Comparison of ENCODE assay signal across 12 cellular contexts in genomic region chr17:67435122-67435521, GRCh38. TPM values are rescaled to one million over a fixed set of nuclear protein-coding genes. Genes with fewer than 3 reads are reported as not detected.
DNase-seq lines count a peak whose midpoint lies in the region; ATAC-seq and TF ChIP-seq lines count a peak whose summit lies in the region.
"Had no signal": no experiment of that assay in that cellular context is flagged by ENCODE, and none has a peak within 500 bp of the region (broad histone marks: within the 10 kb centered on the region; RNA-seq: fewer than 3 reads in every experiment).

No MANE protein-coding gene starts in this region.

- intact Hi-C loops in left ventricle myocardium superior (cut with micrococcal nuclease) (no loop called here), uterus (cut with DNase I; ENCODE audit: low total_unique reads) (no loop called here)

- peaks cover 2 to 10% of the 10 kb centered on the region in 2 donors for H3K36me3 Mint-ChIP-seq in activated T-cell treated with anti-CD3 and anti-CD28 coated beads, Interleukin-2, amount 50 U/mL, for 72 hours (ENCODE audit: insufficient read depth in 2 of 2)

- no peak overlapping the region for H3K27ac ChIP-seq in uterus

- peak overlapping the region; percentile 88 for H3K27ac Mint-ChIP-seq in activated T-cell treated with anti-CD3 and anti-CD28 coated beads, Interleukin-2, amount 50 U/mL, for 72 hours

- no peak for TF ChIP-seq POLR2A in uterus (IDR thresholded peaks at IDR 0.05)

- peak overlapping the region; percentile 76 to 80 for H3K4me3 Mint-ChIP-seq in activated T-cell treated with anti-CD3 and anti-CD28 coated beads, Interleukin-2, amount 50 U/mL, for 72 hours

- H3K4me1 Mint-ChIP-seq in activated T-cell treated with anti-CD3 and anti-CD28 coated beads, Interleukin-2, amount 50 U/mL, for 72 hours (ENCODE audit: low read depth) = peaks cover 99% of the 10 kb centered on the region

- DNase-seq in SIG-M5 (lab: John Stamatoyannopoulos, UW) (peak; percentile 61), left ventricle myocardium superior (no peak), uterus (no peak), omental fat pad (ENCODE audit: low spot score) (no peak)
- peak; percentile 64 to 65 for DNase-seq in activated T-cell treated with anti-CD3 and anti-CD28 coated beads, Interleukin-2, amount 50 U/mL, for 72 hours
- DNase-seq in stimulated activated naive CD8-positive, alpha-beta T cell treated with anti-CD3 and anti-CD28 coated beads, Interleukin-15, Interleukin-2, amounts not matched to agents 100 U/mL and 50 U/mL, for 24 hours = peak; percentile 49
- DNase-seq: foreskin fibroblast, NCI-H2171 treated with DMSO at 0.1 percent for 48 hours had no signal

- no peaks in the 10 kb centered on the region for H3K9me3 Mint-ChIP-seq in activated T-cell treated with anti-CD3 and anti-CD28 coated beads, Interleukin-2, amount 50 U/mL, for 72 hours

- no peak overlapping the region for H3K4me3 ChIP-seq in uterus
- H3K4me3 ChIP-seq: GM12878 had no signal

- no peaks in the 10 kb centered on the region for H3K9me3 ChIP-seq in uterus

- H3K27me3 ChIP-seq in uterus = no peaks in the 10 kb centered on the region

- H3K4me1 ChIP-seq in uterus = no peaks in the 10 kb centered on the region
- H3K4me1 ChIP-seq: parathyroid adenoma had no signal

- TF ChIP-seq CTCF in uterus (IDR thresholded peaks at IDR 0.05) (no peak), omental fat pad (IDR thresholded peaks at IDR 0.05) (no peak)

- peak; percentile 61 to 63 for ATAC-seq in activated T-cell treated with anti-CD3 and anti-CD28 coated beads, Interleukin-2, amount 50 U/mL, for 72 hours (replicated peaks in 1 of 2)
- ATAC-seq in left ventricle myocardium superior = peak; percentile 41
- ATAC-seq in stimulated activated naive CD8-positive, alpha-beta T cell treated with anti-CD3 and anti-CD28 coated beads, Interleukin-15, Interleukin-2, amounts not matched to agents 100 U/mL and 50 U/mL, for 24 hours = peak; percentile 62
- ATAC-seq in HG02610 (IDR thresholded peaks at IDR 0.05; ENCODE audit: unreplicated experiment) = no peak
- ATAC-seq in omental fat pad (ENCODE audit: low FRiP score) = no peak
- ATAC-seq in GM21360 (IDR thresholded peaks at IDR 0.05; ENCODE audit: unreplicated experiment) = no peak
- ATAC-seq: GM12878 had no signal

- no peaks in the 10 kb centered on the region for H3K36me3 ChIP-seq in uterus

- no peaks in the 10 kb centered on the region for H3K27me3 Mint-ChIP-seq in activated T-cell treated with anti-CD3 and anti-CD28 coated beads, Interleukin-2, amount 50 U/mL, for 72 hours (ENCODE audit: low read depth)

RNA-seq across cellular contexts. Expression of gene PITPNC1, which starts 58.0 kb away (rescaled TPM):
- total RNA-seq in activated T-cell treated with anti-CD3 and anti-CD28 coated beads, Interleukin-2, amount 50 U/mL, for 72 hours = 100 to 1,000 TPM in 1 of 2 donors, 10 to 100 TPM in 1; 79.5 to 109 TPM
- total RNA-seq in left ventricle myocardium superior (11.0 TPM), uterus (10 to 100 TPM in 2 of 4 donors, 1 to 10 TPM in 2; 4.1 to 45.1 (median 8.7) TPM), omental fat pad (10 to 100 TPM; 22.6 to 53.4 (median 35.0) TPM)

Comparison
In these comparisons a context has a peak if more than half of its experiments do, and no peak if none do; other contexts are left out.
1. DNase-seq: peak in SIG-M5 (single experiment), activated T-cell treated with anti-CD3 and anti-CD28 coated beads, Interleukin-2, amount 50 U/mL, for 72 hours (2 of 2) and stimulated activated naive CD8-positive, alpha-beta T cell treated with anti-CD3 and anti-CD28 coated beads, Interleukin-15, Interleukin-2, amounts not matched to agents 100 U/mL and 50 U/mL, for 24 hours (single experiment); none in left ventricle myocardium superior (single experiment), uterus (0 of 2) and omental fat pad (single experiment).
2. ATAC-seq: peak in activated T-cell treated with anti-CD3 and anti-CD28 coated beads, Interleukin-2, amount 50 U/mL, for 72 hours (2 of 2), left ventricle myocardium superior (single experiment) and stimulated activated naive CD8-positive, alpha-beta T cell treated with anti-CD3 and anti-CD28 coated beads, Interleukin-15, Interleukin-2, amounts not matched to agents 100 U/mL and 50 U/mL, for 24 hours (single experiment); none in HG02610 (single experiment), omental fat pad (single experiment) and GM21360 (single experiment).